1 cellular context compared by ENCODE assay signal in the genomic region with DNA sequence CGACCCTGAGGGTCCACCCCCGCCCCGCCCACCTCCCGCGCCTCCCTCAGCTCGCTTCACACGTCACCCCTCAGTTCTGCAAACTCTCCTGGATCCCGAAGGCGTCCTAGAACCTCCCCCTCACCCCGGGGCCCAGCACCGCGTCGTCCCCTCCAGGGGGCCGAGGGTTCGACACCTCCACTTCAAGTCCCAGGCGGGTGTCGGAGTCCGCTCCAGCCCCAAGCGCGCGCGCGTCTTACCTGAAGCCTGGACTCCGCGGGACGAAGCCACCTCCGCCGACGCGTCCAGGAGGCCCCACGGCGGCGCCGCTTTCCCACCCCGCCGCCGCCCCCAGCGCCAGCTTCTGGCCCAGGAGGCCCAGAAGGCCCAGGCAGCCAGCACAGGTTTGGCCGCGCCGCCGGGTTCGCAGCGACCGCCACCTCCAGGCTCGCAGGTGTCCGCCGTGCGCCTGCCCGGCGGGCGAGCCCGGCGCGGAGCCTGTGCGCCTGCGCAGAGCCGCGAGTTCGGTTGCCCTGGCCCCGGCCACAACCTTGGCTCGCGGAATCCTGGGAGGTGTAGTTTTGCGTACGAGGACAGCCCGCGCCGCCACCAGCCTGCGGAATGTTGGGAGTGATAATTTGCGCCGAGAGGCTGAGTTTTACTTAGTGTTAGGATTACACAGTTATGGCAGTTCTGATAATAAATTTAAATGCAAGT.
TF ChIP-seq lines count a peak whose summit lies in the region.

TSS of gene POMGNT2 (minus strand) at position 483 of the 696 bp plus-strand sequence. CDS start 24,648 bp downstream, outside the sequence.

TF ChIP-seq in K562, 482 proteins besides CTCF, POLR2A, EP300 and RAD21 (continued from another document and continues in another):
- peak; percentile 34 for TF ChIP-seq FUS (optimal IDR thresholded peaks at IDR 0.05; ENCODE audit: low read depth, low read length)
- no peak for TF ChIP-seq POU5F1 (IDR thresholded peaks at IDR 0.05; ENCODE audit: borderline replicate concordance, low read depth, low read length, partially characterized antibody)
- no peak for TF ChIP-seq NFRKB (IDR thresholded peaks at IDR 0.05; ENCODE audit: low read depth)
- TF ChIP-seq ATF6 (CRISPR knock-in tag; IDR thresholded peaks at IDR 0.05) = no peak
- peak; percentile 61 for TF ChIP-seq TEAD4 (IDR thresholded peaks at IDR 0.05; ENCODE audit: low read length)
- TF ChIP-seq TEAD4 (CRISPR knock-in tag; IDR thresholded peaks at IDR 0.05; ENCODE audit: borderline replicate concordance) = no peak
- peak; percentile 79 to 90 for TF ChIP-seq NONO (IDR thresholded peaks at IDR 0.05; ENCODE audit: low read depth in 2 of 2, low read length in 1 of 2)
- peak; percentile 26 for TF ChIP-seq TAF1 (IDR thresholded peaks at IDR 0.05; ENCODE audit: control insufficient read depth, extremely low read depth, insufficient read depth, low read length, severe bottlenecking)
- peak; percentile 48; the same call in 1 of the 2 replicates for TF ChIP-seq SMARCC2 (IDR thresholded peaks at IDR 0.05; ENCODE audit: low read depth)
- TF ChIP-seq MYC (IDR thresholded peaks at IDR 0.05; ENCODE audit: low read depth, low read length) = peak; percentile 38; the same call in 1 of the 2 replicates
- no peak for TF ChIP-seq MYC (CRISPR knock-in tag; IDR thresholded peaks at IDR 0.05; ENCODE audit: borderline replicate concordance, low read depth)
- TF ChIP-seq ARHGAP35 (IDR thresholded peaks at IDR 0.05; ENCODE audit: partially characterized antibody) = no peak
- peak; percentile 96 for TF ChIP-seq HCFC1 (IDR thresholded peaks at IDR 0.05; ENCODE audit: low read depth, low read length)
- TF ChIP-seq CAMTA2 (CRISPR knock-in tag; conservative IDR thresholded peaks at IDR 0.05) = no peak
- no peak for TF ChIP-seq PYGO2 (tag; IDR thresholded peaks at IDR 0.05)
- TF ChIP-seq BCL6 (CRISPR knock-in tag; IDR thresholded peaks at IDR 0.05) = no peak
- no peak for TF ChIP-seq RBM22 (IDR thresholded peaks at IDR 0.05; ENCODE audit: low read depth, low read length, poor library complexity, severe bottlenecking)
- TF ChIP-seq SNRNP70 (optimal IDR thresholded peaks at IDR 0.05; ENCODE audit: low read depth, low read length) = no peak
- no peak for TF ChIP-seq BRF1 (IDR thresholded peaks at IDR 0.05; ENCODE audit: borderline replicate concordance, extremely low read depth, insufficient read length)
- TF ChIP-seq MCM5 (IDR thresholded peaks at IDR 0.05; ENCODE audit: low read depth) = no peak
- TF ChIP-seq DACH1 (IDR thresholded peaks at IDR 0.05; ENCODE audit: partially characterized antibody) = no peak
- peak; percentile 77 for TF ChIP-seq CCNT2 (IDR thresholded peaks at IDR 0.05; ENCODE audit: borderline replicate concordance, extremely low read depth, insufficient read length, low read depth, low read length)
- no peak for TF ChIP-seq ZFP1 (CRISPR knock-in tag; IDR thresholded peaks at IDR 0.05)
- TF ChIP-seq BRCA1 (IDR thresholded peaks at IDR 0.05) = no peak
- no peak for TF ChIP-seq BRCA1 (CRISPR knock-in tag; IDR thresholded peaks at IDR 0.05)
- TF ChIP-seq, protein P1, sequence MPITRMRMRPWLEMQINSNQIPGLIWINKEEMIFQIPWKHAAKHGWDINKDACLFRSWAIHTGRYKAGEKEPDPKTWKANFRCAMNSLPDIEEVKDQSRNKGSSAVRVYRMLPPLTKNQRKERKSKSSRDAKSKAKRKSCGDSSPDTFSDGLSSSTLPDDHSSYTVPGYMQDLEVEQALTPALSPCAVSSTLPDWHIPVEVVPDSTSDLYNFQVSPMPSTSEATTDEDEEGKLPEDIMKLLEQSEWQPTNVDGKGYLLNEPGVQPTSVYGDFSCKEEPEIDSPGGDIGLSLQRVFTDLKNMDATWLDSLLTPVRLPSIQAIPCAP (CRISPR knock-in tag; IDR thresholded peaks at IDR 0.05; ENCODE audit: borderline replicate concordance) = no peak
- TF ChIP-seq CTBP1 (IDR thresholded peaks at IDR 0.05; ENCODE audit: borderline replicate concordance) = peak; percentile 90
- no peak for TF ChIP-seq CBFA2T3 (IDR thresholded peaks at IDR 0.05)
- TF ChIP-seq, protein P2, sequence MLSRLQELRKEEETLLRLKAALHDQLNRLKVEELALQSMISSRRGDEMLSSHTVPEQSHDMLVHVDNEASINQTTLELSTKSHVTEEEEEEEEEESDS (CRISPR knock-in tag; IDR thresholded peaks at IDR 0.05) = no peak
- TF ChIP-seq MEF2D (tag; conservative IDR thresholded peaks at IDR 0.05; ENCODE audit: low read depth) = no peak
- peak; percentile 75 for TF ChIP-seq KDM5B (IDR thresholded peaks at IDR 0.05; ENCODE audit: insufficient replicate concordance, low read depth, low read length)
- TF ChIP-seq TFAM (CRISPR knock-in tag; conservative IDR thresholded peaks at IDR 0.05) = no peak
- TF ChIP-seq HNRNPL (IDR thresholded peaks at IDR 0.05; ENCODE audit: low read depth, low read length) = 0 out of 2 replicates have a peak, but pooled peaks have one; percentile 45
- TF ChIP-seq NCOR1 (IDR thresholded peaks at IDR 0.05) = no peak
- TF ChIP-seq TGIF2 (CRISPR knock-in tag; IDR thresholded peaks at IDR 0.05) = no peak
- TF ChIP-seq NR2C1 (IDR thresholded peaks at IDR 0.05) = no peak
- TF ChIP-seq NR2C1 (tag; IDR thresholded peaks at IDR 0.05) = peak; percentile 86
- TF ChIP-seq, protein P3, sequence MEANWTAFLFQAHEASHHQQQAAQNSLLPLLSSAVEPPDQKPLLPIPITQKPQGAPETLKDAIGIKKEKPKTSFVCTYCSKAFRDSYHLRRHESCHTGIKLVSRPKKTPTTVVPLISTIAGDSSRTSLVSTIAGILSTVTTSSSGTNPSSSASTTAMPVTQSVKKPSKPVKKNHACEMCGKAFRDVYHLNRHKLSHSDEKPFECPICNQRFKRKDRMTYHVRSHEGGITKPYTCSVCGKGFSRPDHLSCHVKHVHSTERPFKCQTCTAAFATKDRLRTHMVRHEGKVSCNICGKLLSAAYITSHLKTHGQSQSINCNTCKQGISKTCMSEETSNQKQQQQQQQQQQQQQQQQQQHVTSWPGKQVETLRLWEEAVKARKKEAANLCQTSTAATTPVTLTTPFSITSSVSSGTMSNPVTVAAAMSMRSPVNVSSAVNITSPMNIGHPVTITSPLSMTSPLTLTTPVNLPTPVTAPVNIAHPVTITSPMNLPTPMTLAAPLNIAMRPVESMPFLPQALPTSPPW (CRISPR knock-in tag; IDR thresholded peaks at IDR 0.05) = 0 out of 2 replicates have a peak, but pooled peaks have one; percentile 9
- TF ChIP-seq, protein P4, sequence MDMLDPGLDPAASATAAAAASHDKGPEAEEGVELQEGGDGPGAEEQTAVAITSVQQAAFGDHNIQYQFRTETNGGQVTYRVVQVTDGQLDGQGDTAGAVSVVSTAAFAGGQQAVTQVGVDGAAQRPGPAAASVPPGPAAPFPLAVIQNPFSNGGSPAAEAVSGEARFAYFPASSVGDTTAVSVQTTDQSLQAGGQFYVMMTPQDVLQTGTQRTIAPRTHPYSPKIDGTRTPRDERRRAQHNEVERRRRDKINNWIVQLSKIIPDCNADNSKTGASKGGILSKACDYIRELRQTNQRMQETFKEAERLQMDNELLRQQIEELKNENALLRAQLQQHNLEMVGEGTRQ (CRISPR knock-in tag; IDR thresholded peaks at IDR 0.05) = no peak
- peak; percentile 84 for TF ChIP-seq POLR2G (IDR thresholded peaks at IDR 0.05; ENCODE audit: low read depth, low read length)
- TF ChIP-seq, protein P5, sequence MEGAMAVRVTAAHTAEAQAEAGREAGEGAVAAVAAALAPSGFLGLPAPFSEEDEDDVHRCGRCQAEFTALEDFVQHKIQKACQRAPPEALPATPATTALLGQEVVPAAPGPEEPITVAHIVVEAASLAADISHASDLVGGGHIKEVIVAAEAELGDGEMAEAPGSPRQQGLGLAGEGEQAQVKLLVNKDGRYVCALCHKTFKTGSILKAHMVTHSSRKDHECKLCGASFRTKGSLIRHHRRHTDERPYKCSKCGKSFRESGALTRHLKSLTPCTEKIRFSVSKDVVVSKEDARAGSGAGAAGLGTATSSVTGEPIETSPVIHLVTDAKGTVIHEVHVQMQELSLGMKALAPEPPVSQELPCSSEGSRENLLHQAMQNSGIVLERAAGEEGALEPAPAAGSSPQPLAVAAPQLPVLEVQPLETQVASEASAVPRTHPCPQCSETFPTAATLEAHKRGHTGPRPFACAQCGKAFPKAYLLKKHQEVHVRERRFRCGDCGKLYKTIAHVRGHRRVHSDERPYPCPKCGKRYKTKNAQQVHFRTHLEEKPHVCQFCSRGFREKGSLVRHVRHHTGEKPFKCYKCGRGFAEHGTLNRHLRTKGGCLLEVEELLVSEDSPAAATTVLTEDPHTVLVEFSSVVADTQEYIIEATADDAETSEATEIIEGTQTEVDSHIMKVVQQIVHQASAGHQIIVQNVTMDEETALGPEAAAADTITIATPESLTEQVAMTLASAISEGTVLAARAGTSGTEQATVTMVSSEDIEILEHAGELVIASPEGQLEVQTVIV (CRISPR knock-in tag; IDR thresholded peaks at IDR 0.05; ENCODE audit: borderline replicate concordance) = no peak
- TF ChIP-seq SIX5 (IDR thresholded peaks at IDR 0.05; ENCODE audit: borderline replicate concordance in 1 of 2, insufficient read depth in 1 of 2, low read depth in 1 of 2, low read length in 2 of 2) = peak; percentile 76 to 79
- TF ChIP-seq, protein P6, sequence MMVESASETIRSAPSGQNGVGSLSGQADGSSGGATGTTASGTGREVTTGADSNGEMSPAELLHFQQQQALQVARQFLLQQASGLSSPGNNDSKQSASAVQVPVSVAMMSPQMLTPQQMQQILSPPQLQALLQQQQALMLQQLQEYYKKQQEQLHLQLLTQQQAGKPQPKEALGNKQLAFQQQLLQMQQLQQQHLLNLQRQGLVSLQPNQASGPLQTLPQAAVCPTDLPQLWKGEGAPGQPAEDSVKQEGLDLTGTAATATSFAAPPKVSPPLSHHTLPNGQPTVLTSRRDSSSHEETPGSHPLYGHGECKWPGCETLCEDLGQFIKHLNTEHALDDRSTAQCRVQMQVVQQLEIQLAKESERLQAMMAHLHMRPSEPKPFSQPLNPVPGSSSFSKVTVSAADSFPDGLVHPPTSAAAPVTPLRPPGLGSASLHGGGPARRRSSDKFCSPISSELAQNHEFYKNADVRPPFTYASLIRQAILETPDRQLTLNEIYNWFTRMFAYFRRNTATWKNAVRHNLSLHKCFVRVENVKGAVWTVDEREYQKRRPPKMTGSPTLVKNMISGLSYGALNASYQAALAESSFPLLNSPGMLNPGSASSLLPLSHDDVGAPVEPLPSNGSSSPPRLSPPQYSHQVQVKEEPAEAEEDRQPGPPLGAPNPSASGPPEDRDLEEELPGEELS (CRISPR knock-in tag; IDR thresholded peaks at IDR 0.05; ENCODE audit: borderline replicate concordance) = peak; percentile 59; the same call in 1 of the 2 replicates
- TF ChIP-seq ELF4 (CRISPR knock-in tag; IDR thresholded peaks at IDR 0.05) = no peak
- TF ChIP-seq ETV5 (CRISPR knock-in tag; IDR thresholded peaks at IDR 0.05; ENCODE audit: low read depth) = no peak
- TF ChIP-seq HNRNPK (IDR thresholded peaks at IDR 0.05; ENCODE audit: low read depth, low read length, poor library complexity, severe bottlenecking) = no peak
- TF ChIP-seq PCBP2 (IDR thresholded peaks at IDR 0.05; ENCODE audit: low read depth, low read length, poor library complexity, severe bottlenecking) = no peak
- no peak for TF ChIP-seq TCF15 (CRISPR knock-in tag; IDR thresholded peaks at IDR 0.05)
- TF ChIP-seq LCOR (CRISPR knock-in tag; IDR thresholded peaks at IDR 0.05) = 0 out of 2 replicates have a peak, but pooled peaks have one; percentile 29
- TF ChIP-seq MYNN (IDR thresholded peaks at IDR 0.05) = no peak
- no peak for TF ChIP-seq MYNN (CRISPR knock-in tag; IDR thresholded peaks at IDR 0.05)
- TF ChIP-seq HLTF (IDR thresholded peaks at IDR 0.05) = no peak
- TF ChIP-seq KLF13 (tag; IDR thresholded peaks at IDR 0.05; ENCODE audit: borderline replicate concordance, low read depth) = no peak
- no peak for TF ChIP-seq POLR3A (IDR thresholded peaks at IDR 0.05; ENCODE audit: borderline replicate concordance, extremely low read depth, insufficient read depth, insufficient read length)
- TF ChIP-seq, protein P7, sequence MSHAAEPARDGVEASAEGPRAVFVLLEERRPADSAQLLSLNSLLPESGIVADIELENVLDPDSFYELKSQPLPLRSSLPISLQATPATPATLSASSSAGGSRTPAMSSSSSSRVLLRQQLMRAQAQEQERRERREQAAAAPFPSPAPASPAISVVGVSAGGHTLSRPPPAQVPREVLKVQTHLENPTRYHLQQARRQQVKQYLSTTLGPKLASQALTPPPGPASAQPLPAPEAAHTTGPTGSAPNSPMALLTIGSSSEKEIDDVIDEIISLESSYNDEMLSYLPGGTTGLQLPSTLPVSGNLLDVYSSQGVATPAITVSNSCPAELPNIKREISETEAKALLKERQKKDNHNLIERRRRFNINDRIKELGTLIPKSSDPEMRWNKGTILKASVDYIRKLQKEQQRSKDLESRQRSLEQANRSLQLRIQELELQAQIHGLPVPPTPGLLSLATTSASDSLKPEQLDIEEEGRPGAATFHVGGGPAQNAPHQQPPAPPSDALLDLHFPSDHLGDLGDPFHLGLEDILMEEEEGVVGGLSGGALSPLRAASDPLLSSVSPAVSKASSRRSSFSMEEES (CRISPR knock-in tag; IDR thresholded peaks at IDR 0.05) = no peak
- no peak for TF ChIP-seq LEF1 (IDR thresholded peaks at IDR 0.05)
- TF ChIP-seq GABPA (tag; conservative IDR thresholded peaks at IDR 0.05; ENCODE audit: low read depth) = no peak
- TF ChIP-seq, protein P8, sequence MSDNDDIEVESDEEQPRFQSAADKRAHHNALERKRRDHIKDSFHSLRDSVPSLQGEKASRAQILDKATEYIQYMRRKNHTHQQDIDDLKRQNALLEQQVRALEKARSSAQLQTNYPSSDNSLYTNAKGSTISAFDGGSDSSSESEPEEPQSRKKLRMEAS (CRISPR knock-in tag; IDR thresholded peaks at IDR 0.05) = no peak; the same call in 1 of the 2 replicates
